Comparison of ENCODE assay signal across 21 cellular contexts in the genomic region with DNA sequence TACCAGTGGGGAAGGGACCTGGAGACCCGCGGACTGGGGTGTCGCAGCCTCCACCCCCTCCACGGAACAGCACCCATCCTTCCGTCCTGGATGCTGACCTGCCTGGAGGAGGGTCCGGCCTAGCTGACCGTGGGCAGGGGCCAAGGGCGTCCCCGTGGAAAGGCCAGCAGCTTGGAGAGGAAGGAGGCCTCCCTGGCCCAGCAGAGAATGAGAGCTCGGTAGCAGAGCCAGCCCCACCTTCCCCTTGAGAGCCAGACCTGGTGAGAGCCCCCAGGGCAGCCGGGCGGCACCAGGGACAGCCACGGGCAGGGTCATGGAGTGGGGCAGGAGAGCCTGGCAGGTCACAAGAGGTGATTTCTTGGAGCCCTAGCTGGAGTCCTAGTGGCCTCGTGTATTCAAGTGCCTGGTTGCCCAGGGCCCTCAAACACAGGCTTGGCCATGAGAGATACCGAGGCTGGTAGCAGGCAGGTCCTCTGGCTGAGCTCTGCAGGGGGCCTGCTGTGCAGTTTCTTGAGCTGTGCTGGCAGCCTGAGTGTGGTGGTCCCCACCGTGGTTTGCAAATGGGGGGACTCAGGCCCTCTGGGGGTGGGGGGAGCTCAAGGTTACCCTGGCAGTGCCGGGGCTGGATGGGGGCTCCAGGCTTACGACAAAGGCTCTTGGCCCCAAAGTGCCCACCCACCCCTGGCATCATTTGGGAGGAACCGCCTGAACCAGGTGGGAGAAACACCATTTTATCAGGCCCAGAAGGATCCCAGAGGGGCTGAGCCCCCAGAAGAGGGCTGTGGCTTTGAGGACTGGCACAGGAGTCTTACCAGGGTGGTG. TPM values are rescaled to one million over a fixed set of nuclear protein-coding genes. Genes with fewer than 3 reads are reported as not detected.
DNase-seq lines count a peak whose midpoint lies in the region; ATAC-seq and TF ChIP-seq lines count a peak whose summit lies in the region.
"Had no signal": no experiment of that assay in that cellular context is flagged by ENCODE, and none has a peak within 500 bp of the region (broad histone marks: within the 10 kb centered on the region; RNA-seq: fewer than 3 reads in every experiment).

No MANE protein-coding gene starts in this region.

- no peaks in the 10 kb centered on the region for H3K27me3 Mint-ChIP-seq in natural killer cell treated with Interleukin-12 subunit alpha and Interleukin-12 subunit beta and Interleukin-15 and Interleukin-18, amount 100 ng/mL, for 72 hours
- no peaks in the 10 kb centered on the region for H3K27me3 Mint-ChIP-seq in natural killer cell (ENCODE audit: low read depth in 2 of 2)
- H3K27me3 Mint-ChIP-seq: CD8-positive, alpha-beta memory T cell had no signal

- H3K4me1 Mint-ChIP-seq in natural killer cell treated with Interleukin-12 subunit alpha and Interleukin-12 subunit beta and Interleukin-15 and Interleukin-18, amount 100 ng/mL, for 72 hours (ENCODE audit: low read depth in 2 of 2) = peaks cover 18 to 21% of the 10 kb centered on the region in 2 donors
- H3K4me1 Mint-ChIP-seq in natural killer cell = peaks cover 17 to 55% of the 10 kb centered on the region in 2 donors

- no peaks in the 10 kb centered on the region for H3K36me3 ChIP-seq in RWPE2 (ENCODE audit: low read depth)
- H3K36me3 ChIP-seq: SJSA1 had no signal

- no peak overlapping the region for H3K27ac ChIP-seq in RWPE2 (ENCODE audit: poor library complexity, severe bottlenecking)
- H3K27ac ChIP-seq: SJSA1 had no signal

- no peaks in the 10 kb centered on the region for H3K4me1 ChIP-seq in RWPE2 (ENCODE audit: insufficient read depth, poor library complexity, severe bottlenecking)

- no peaks in the 10 kb centered on the region for H3K36me3 Mint-ChIP-seq in natural killer cell treated with Interleukin-12 subunit alpha and Interleukin-12 subunit beta and Interleukin-15 and Interleukin-18, amount 100 ng/mL, for 72 hours
- no peaks in the 10 kb centered on the region for H3K36me3 Mint-ChIP-seq in natural killer cell

- no peaks in the 10 kb centered on the region for H3K9me3 ChIP-seq in RWPE2 (ENCODE audit: severe bottlenecking)
- H3K9me3 ChIP-seq: SJSA1 had no signal

- H3K27me3 ChIP-seq in RWPE2 (ENCODE audit: insufficient read depth, poor library complexity, severe bottlenecking) = no peaks in the 10 kb centered on the region
- H3K27me3 ChIP-seq: SJSA1 had no signal

- intact Hi-C loops in natural killer cell (cut with micrococcal nuclease) (no loop called here), posterior vena cava (cut with DNase I) (loop anchor here (5.0 to 10.0 kb wide), 4 partner anchors 73 to 585 kb away; a partner anchor contains a TSS)

- no peaks in the 10 kb centered on the region for H3K9me3 Mint-ChIP-seq in natural killer cell treated with Interleukin-12 subunit alpha and Interleukin-12 subunit beta and Interleukin-15 and Interleukin-18, amount 100 ng/mL, for 72 hours
- no peaks in the 10 kb centered on the region for H3K9me3 Mint-ChIP-seq in natural killer cell
- H3K9me3 Mint-ChIP-seq: CD8-positive, alpha-beta memory T cell had no signal

- DNase-seq in natural killer cell treated with Interleukin-12 subunit alpha and Interleukin-12 subunit beta and Interleukin-15 and Interleukin-18, amount 100 ng/mL, for 72 hours (ENCODE audit: low spot score) = peak; percentile 52
- DNase-seq in natural killer cell (no peak), RWPE2 (ENCODE audit: low spot score) (peak; percentile 44), posterior vena cava (ENCODE audit: low spot score) (peak; percentile 79), LoVo (ENCODE audit: low spot score) (no peak)
- DNase-seq: Calu3; CD8-positive, alpha-beta memory T cell; DMS153; NCI-H1105; NCI-H1694; NCI-H2081; NCI-H2171; NCI-H345; NCI-H524 treated with DMSO at 0.1 percent for 48 hours; NCI-H82 had no signal

- no peak for TF ChIP-seq CTCF in natural killer cell (IDR thresholded peaks at IDR 0.05)
- no peak for TF ChIP-seq CTCF in RWPE2 (IDR thresholded peaks at IDR 0.05; ENCODE audit: poor library complexity, severe bottlenecking)

- no peak for ATAC-seq in natural killer cell treated with Interleukin-12 subunit alpha and Interleukin-12 subunit beta and Interleukin-15 and Interleukin-18, amount 100 ng/mL, for 72 hours
- ATAC-seq in natural killer cell (no peak), RWPE2 (ENCODE audit: low read depth) (no peak), HG03521 (IDR thresholded peaks at IDR 0.05; ENCODE audit: unreplicated experiment) (no peak), HG03520 (IDR thresholded peaks at IDR 0.05; ENCODE audit: unreplicated experiment) (no peak)
- ATAC-seq: K562, Panc1 had no signal

- H3K27ac Mint-ChIP-seq in natural killer cell treated with Interleukin-12 subunit alpha and Interleukin-12 subunit beta and Interleukin-15 and Interleukin-18, amount 100 ng/mL, for 72 hours = no peak overlapping the region
- H3K27ac Mint-ChIP-seq in natural killer cell = peak overlapping the region in 1 of 2 donors; percentile 82

- no peak overlapping the region for H3K4me3 ChIP-seq in RWPE2 (ENCODE audit: severe bottlenecking)
- H3K4me3 ChIP-seq: K562, SJSA1 had no signal

- no peak overlapping the region for H3K4me3 Mint-ChIP-seq in natural killer cell treated with Interleukin-12 subunit alpha and Interleukin-12 subunit beta and Interleukin-15 and Interleukin-18, amount 100 ng/mL, for 72 hours
- H3K4me3 Mint-ChIP-seq in natural killer cell = no peak overlapping the region
- H3K4me3 Mint-ChIP-seq: CD8-positive, alpha-beta memory T cell had no signal

RNA-seq across cellular contexts. Expression of a gene that starts 7.6 kb away (rescaled TPM):
- 1 to 10 TPM; 4.3 to 9.9 TPM for total RNA-seq in natural killer cell treated with Interleukin-12 subunit alpha and Interleukin-12 subunit beta and Interleukin-15 and Interleukin-18, amount 100 ng/mL, for 72 hours
- total RNA-seq in natural killer cell (100 to 1,000 TPM; 268 to 327 (median 299) TPM), posterior vena cava (1 to 10 TPM in 1 of 2 donors, under 1 TPM in 1; 0.76 to 3.6 TPM)
- total RNA-seq: Calu3, G401 had no signal

RNA-seq across cellular contexts. Expression of a gene that starts 7.7 kb away (rescaled TPM):
- 1 to 10 TPM; 7.2 to 7.6 TPM for total RNA-seq in natural killer cell treated with Interleukin-12 subunit alpha and Interleukin-12 subunit beta and Interleukin-15 and Interleukin-18, amount 100 ng/mL, for 72 hours
- total RNA-seq in natural killer cell = 100 to 1,000 TPM; 227 to 325 (median 237) TPM
- 1 to 10 TPM; 1.3 to 1.8 TPM for total RNA-seq in posterior vena cava
- total RNA-seq: Calu3, G401 had no signal

RNA-seq across cellular contexts. Expression of a gene that starts 39.1 kb away (rescaled TPM):
- 1 to 10 TPM; 2.5 to 5.3 TPM for total RNA-seq in natural killer cell treated with Interleukin-12 subunit alpha and Interleukin-12 subunit beta and Interleukin-15 and Interleukin-18, amount 100 ng/mL, for 72 hours
- 10 to 100 TPM; 10.8 to 16.8 (median 16.0) TPM for total RNA-seq in natural killer cell
- total RNA-seq in posterior vena cava = under 1 TPM; 0.43 to 0.69 TPM
- total RNA-seq: Calu3, G401, SJSA1 had no signal

Comparison
In these comparisons a context has a peak if more than half of its experiments do, and no peak if none do; other contexts are left out.
1. DNase-seq: peak in natural killer cell treated with Interleukin-12 subunit alpha and Interleukin-12 subunit beta and Interleukin-15 and Interleukin-18, amount 100 ng/mL, for 72 hours (single experiment), RWPE2 (single experiment) and posterior vena cava (single experiment); none in natural killer cell (single experiment) and LoVo (single experiment).
2. RNA of a gene that starts 7.6 kb away (total RNA-seq): 268 to 327 TPM in natural killer cell; 4.3 to 9.9 TPM in natural killer cell treated with Interleukin-12 subunit alpha and Interleukin-12 subunit beta and Interleukin-15 and Interleukin-18, amount 100 ng/mL, for 72 hours and 0.76 to 3.6 TPM in posterior vena cava; every median in the first group is over 10 times any median in the second.
3. RNA of a gene that starts 7.7 kb away (total RNA-seq): 227 to 325 TPM in natural killer cell; 7.2 to 7.6 TPM in natural killer cell treated with Interleukin-12 subunit alpha and Interleukin-12 subunit beta and Interleukin-15 and Interleukin-18, amount 100 ng/mL, for 72 hours and 1.3 to 1.8 TPM in posterior vena cava; every median in the first group is over 10 times any median in the second.